Comparison of ENCODE assay signal across 9 cellular contexts in the genomic region with DNA sequence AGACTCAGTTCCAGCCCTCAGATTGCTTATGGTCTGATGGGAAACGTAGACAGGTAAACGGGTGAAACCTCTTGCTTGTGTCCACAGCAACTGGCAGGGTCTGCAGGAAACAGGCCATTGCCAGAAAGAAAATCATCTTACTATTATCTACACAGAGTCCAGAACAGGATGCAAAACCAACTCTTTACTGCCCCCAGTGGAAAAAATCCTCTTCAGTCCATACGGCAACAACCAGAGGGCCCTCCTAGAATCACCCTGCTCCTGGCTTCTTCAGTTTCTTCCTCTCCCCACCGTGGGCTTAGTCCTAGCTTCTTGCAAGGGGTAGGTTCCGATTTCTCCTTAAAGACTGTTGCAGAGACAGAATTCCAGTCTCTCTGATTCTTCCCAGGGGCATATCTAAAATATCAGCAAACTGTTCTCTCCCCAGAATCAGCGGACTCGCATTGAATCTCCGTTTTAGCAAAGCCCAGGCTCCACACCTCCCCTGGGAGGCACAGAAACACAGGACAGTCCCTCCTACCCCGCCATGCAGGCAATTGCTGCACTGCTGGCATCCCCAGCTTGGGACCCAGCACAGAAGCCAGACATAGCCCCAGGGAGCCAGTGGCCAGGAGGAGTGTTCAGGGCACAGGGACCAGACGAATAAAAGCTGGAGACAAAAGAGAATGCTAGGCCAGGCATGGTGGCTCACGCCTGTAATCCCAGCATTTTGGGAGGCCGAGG. TPM values are rescaled to one million over a fixed set of nuclear protein-coding genes. Genes with fewer than 3 reads are reported as not detected.
DNase-seq lines count a peak whose midpoint lies in the region; ATAC-seq and TF ChIP-seq lines count a peak whose summit lies in the region.
"Had no signal": no experiment of that assay in that cellular context is flagged by ENCODE, and none has a peak within 500 bp of the region (broad histone marks: within the 10 kb centered on the region; RNA-seq: fewer than 3 reads in every experiment).

No MANE protein-coding gene starts in this region.

- ATAC-seq in GM18909 (IDR thresholded peaks at IDR 0.05; ENCODE audit: poor library complexity, unreplicated experiment) (peak; percentile 89), HG03442 (IDR thresholded peaks at IDR 0.05; ENCODE audit: unreplicated experiment) (peak; percentile 91), natural killer cell (peak; percentile 61 to 80 (median 74))

- no peaks in the 10 kb centered on the region for H3K4me1 Mint-ChIP-seq in natural killer cell

- TF ChIP-seq POLR2A in esophagus squamous epithelium (IDR thresholded peaks at IDR 0.05): no peak

- 71 to 79% methylated on average over 8 to 11 of the region's 12 CpGs for WGBS in esophagus squamous epithelium, 2 donors

- H3K9me3 ChIP-seq in esophagus squamous epithelium: no peaks in the 10 kb centered on the region
- H3K9me3 ChIP-seq: ovary had no signal

- H3K36me3 Mint-ChIP-seq in natural killer cell: no peaks in the 10 kb centered on the region

- H3K36me3 ChIP-seq in esophagus squamous epithelium: no peaks in the 10 kb centered on the region
- H3K36me3 ChIP-seq: ovary had no signal

- no peak overlapping the region for H3K27ac ChIP-seq in esophagus squamous epithelium
- H3K27ac ChIP-seq: ovary had no signal

- no peak overlapping the region for H3K27ac Mint-ChIP-seq in natural killer cell

- H3K4me3 Mint-ChIP-seq in natural killer cell: no peak overlapping the region

- H3K9me3 Mint-ChIP-seq in natural killer cell: no peaks in the 10 kb centered on the region

- peaks cover 6 to 38% (median 11%) of the 10 kb centered on the region in 3 donors for H3K4me1 ChIP-seq in esophagus squamous epithelium

- intact Hi-C loops in esophagus squamous epithelium (cut with DNase I) (no loop called here), natural killer cell (cut with micrococcal nuclease) (no loop called here)

- DNase-seq in CMK (ENCODE audit: low read depth) (peak; percentile 26), RPMI8226 (peak; percentile 29), esophagus squamous epithelium (lab: John Stamatoyannopoulos, UW) (no peak), natural killer cell (no peak), T-helper 1 cell (no peak)
- no peak for DNase-seq in activated naive CD4-positive, alpha-beta T cell (lab: John Stamatoyannopoulos, UW)

- TF ChIP-seq CTCF in esophagus squamous epithelium (IDR thresholded peaks at IDR 0.05) (peak in 4 of 6 experiments; percentile 22 to 52 (median 39)), natural killer cell (IDR thresholded peaks at IDR 0.05) (peak; percentile 47)

- H3K4me3 ChIP-seq in esophagus squamous epithelium: no peak overlapping the region
- H3K4me3 ChIP-seq: ovary had no signal

- H3K27me3 Mint-ChIP-seq in natural killer cell (ENCODE audit: low read depth in 2 of 2): peaks cover 0 to 8% of the 10 kb centered on the region in 2 donors

- H3K27me3 ChIP-seq in esophagus squamous epithelium: no peaks in the 10 kb centered on the region
- H3K27me3 ChIP-seq: ovary had no signal

RNA-seq across cellular contexts. Expression of gene SH3RF1, which starts 41.0 kb away (rescaled TPM):
- total RNA-seq in esophagus squamous epithelium: 1 to 10 TPM; 3.9 to 9.3 (median 5.7) TPM
- total RNA-seq in natural killer cell: 1 to 10 TPM in 2 of 3 donors, under 1 TPM in 1; 0.54 to 2.4 (median 1.6) TPM

Comparison
In these comparisons a context has a peak if more than half of its experiments do, and no peak if none do; other contexts are left out.
1. DNase-seq: peak in CMK (single experiment) and RPMI8226 (single experiment); none in esophagus squamous epithelium (single experiment), natural killer cell (single experiment), T-helper 1 cell (0 of 5) and activated naive CD4-positive, alpha-beta T cell (0 of 4).
2. Peak in every context shown above with its lines, with median percentiles within 50 percentile points of each other: ATAC-seq.